Comparison of ENCODE assay signal across 8 cellular contexts in the genomic region with DNA sequence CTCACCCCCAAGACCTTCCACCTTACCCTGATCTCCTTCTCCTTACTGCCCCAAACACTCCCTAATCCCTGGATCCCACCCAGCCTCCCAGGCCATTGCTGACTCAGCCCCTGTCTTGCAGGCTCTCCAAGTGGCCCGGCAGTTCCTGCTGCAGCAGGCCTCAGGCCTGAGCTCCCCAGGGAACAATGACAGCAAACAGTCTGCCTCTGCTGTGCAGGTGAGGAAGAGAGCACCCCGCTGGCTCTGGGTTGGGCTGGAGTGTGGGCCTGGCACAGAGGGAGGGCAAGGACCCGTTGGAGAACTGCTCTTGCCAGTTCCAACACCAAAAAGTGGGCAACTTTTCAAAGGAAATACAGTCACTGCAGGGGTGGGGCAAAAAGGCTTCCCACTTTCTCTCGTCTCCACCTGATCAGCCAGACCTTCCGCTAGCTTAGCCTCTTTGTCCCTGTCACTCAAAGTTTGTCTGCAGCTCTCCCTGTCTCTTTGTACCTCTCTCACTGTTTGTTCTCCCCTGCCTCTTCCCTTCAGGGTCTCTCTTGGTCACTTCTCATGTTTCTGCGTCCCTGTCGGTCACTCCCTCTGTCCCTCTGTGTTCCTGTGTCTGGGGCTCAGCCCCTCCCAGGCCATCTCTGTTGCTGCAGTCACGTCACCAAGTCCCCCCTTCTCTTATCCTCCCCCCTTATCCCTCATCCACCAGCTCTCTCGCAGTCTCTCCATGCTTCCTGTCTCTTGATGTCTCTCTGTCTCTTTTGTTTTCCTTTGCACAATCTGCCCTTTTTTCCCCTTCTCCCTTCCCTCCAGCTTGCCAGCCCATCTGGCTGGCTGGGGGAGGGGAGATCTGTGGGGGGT. TPM values are rescaled to one million over a fixed set of nuclear protein-coding genes. Genes with fewer than 3 reads are reported as not detected.
DNase-seq lines count a peak whose midpoint lies in the region; ATAC-seq, FAIRE-seq and TF ChIP-seq lines count a peak whose summit lies in the region.

No MANE protein-coding gene starts in this region.

- no peak overlapping the region for H3K4me3 ChIP-seq in A673 (ENCODE audit: low read depth, low read length, poor library complexity, severe bottlenecking)
- H3K4me3 ChIP-seq in RWPE2 (ENCODE audit: severe bottlenecking), result no peak overlapping the region
- no peak overlapping the region for H3K4me3 ChIP-seq in smooth muscle cell

- H3K4me1 ChIP-seq in A673 (ENCODE audit: insufficient read depth, low read length, poor library complexity, severe bottlenecking) (peaks cover 31% of the 10 kb centered on the region), RWPE2 (ENCODE audit: insufficient read depth, poor library complexity, severe bottlenecking) (peaks cover 18% of the 10 kb centered on the region), smooth muscle cell (ENCODE audit: low read depth) (peaks cover 47% of the 10 kb centered on the region)

- in situ Hi-C loops in G401 (cut with HindIII; ENCODE audit: low sequenced_read_pairs), result no loop called here

- H3F3A ChIP-seq in smooth muscle cell (ENCODE audit: low read depth), result peaks cover 24% of the 10 kb centered on the region

- no peaks in the 10 kb centered on the region for H3K9me3 ChIP-seq in A673 (ENCODE audit: low read depth, low read length, poor library complexity, severe bottlenecking)
- H3K9me3 ChIP-seq in RWPE2 (ENCODE audit: severe bottlenecking), result no peaks in the 10 kb centered on the region
- no peaks in the 10 kb centered on the region for H3K9me3 ChIP-seq in smooth muscle cell (replicated peaks; ENCODE audit: low read depth)

- DNase-seq in A673 (ENCODE audit: low spot score), result peak; percentile 53
- DNase-seq in HuH-7 (ENCODE audit: low spot score), result peak; percentile 76
- no peak for DNase-seq in RWPE2 (ENCODE audit: low spot score)
- peak; percentile 32 for DNase-seq in glomerular visceral epithelial cell (ENCODE audit: extremely low spot score)
- no peak for DNase-seq in smooth muscle cell (lab: John Stamatoyannopoulos, UW; ENCODE audit: unreplicated experiment)
- DNase-seq in G401 (ENCODE audit: low spot score), result no peak
- no peak for DNase-seq in GM12892 (ENCODE audit: insufficient read length)

- no peak for TF ChIP-seq POLR2A in GM12892 (IDR thresholded peaks at IDR 0.05; ENCODE audit: low read depth, low read length)

- FAIRE-seq in GM12892 (lab: Jason Lieb, UNC), result no peak

- ATAC-seq in RWPE2 (ENCODE audit: low read depth), result peak; percentile 30
- ATAC-seq in HG03442 (IDR thresholded peaks at IDR 0.05; ENCODE audit: unreplicated experiment), result no peak

- peak overlapping the region; percentile 79 for H3K27ac ChIP-seq in A673 (ENCODE audit: low read depth, low read length, poor library complexity, severe bottlenecking)
- peak overlapping the region; percentile 24 for H3K27ac ChIP-seq in RWPE2 (ENCODE audit: poor library complexity, severe bottlenecking)
- H3K27ac ChIP-seq in smooth muscle cell (ENCODE audit: low read depth), result peak overlapping the region; percentile 71

- H3K79me2 ChIP-seq in smooth muscle cell (ENCODE audit: low read depth), result peaks cover 6% of the 10 kb centered on the region

- 9% methylated on average over 9 of the region's 9 CpGs for WGBS in smooth muscle cell (ENCODE audit: low lambda C conversion rate)

- H3K36me3 ChIP-seq in A673 (ENCODE audit: insufficient read depth, low read length, poor library complexity, severe bottlenecking) (peaks cover 5% of the 10 kb centered on the region), RWPE2 (ENCODE audit: low read depth) (0 out of 2 replicates have a peak, but pooled peaks cover 3% of the 10 kb centered on the region), smooth muscle cell (ENCODE audit: low read depth) (no peaks in the 10 kb centered on the region)

- peaks cover 3% of the 10 kb centered on the region for H4K20me1 ChIP-seq in smooth muscle cell (ENCODE audit: low read depth)

- CTCF ChIA-PET in A673 (lab: Charles Lee), result interaction anchor here (0.6 to 0.8 kb wide), 2 partner anchors 153 to 155 kb away, joined by 3 to 6 read pairs; no protein-coding TSS in a partner anchor

- no peak overlapping the region for H2AFZ ChIP-seq in smooth muscle cell (ENCODE audit: low read depth)

- H3K27me3 ChIP-seq in A673 (replicated peaks; ENCODE audit: insufficient read depth, low read depth, low read length, poor library complexity) (no peaks in the 10 kb centered on the region), RWPE2 (ENCODE audit: insufficient read depth, poor library complexity, severe bottlenecking) (no peaks in the 10 kb centered on the region), smooth muscle cell (ENCODE audit: low read depth) (no peaks in the 10 kb centered on the region)

- POLR2A ChIA-PET in A673 (lab: Charles Lee; ENCODE audit: low non-redundant PET), result no interaction called here

- no peak overlapping the region for H3K9ac ChIP-seq in smooth muscle cell (ENCODE audit: low read depth)

- no TSS peak for BruUV-seq in A673 (replicated peaks; lab: Mats Ljungman, UMichigan)

- H3K4me2 ChIP-seq in smooth muscle cell, result peak overlapping the region; percentile 80

- intact Hi-C loops in A673 (cut with micrococcal nuclease; ENCODE audit: unreplicated experiment), result no loop called here

- no peak for TF ChIP-seq CTCF in A673 (conservative IDR thresholded peaks at IDR 0.05; ENCODE audit: low read depth, low read length)
- TF ChIP-seq CTCF in RWPE2 (IDR thresholded peaks at IDR 0.05; ENCODE audit: poor library complexity, severe bottlenecking), result no peak
- no peak for TF ChIP-seq CTCF in smooth muscle cell (IDR thresholded peaks at IDR 0.05; ENCODE audit: borderline replicate concordance, insufficient read depth, poor library complexity, severe bottlenecking)

RNA-seq across cellular contexts. Expression of a gene that starts 31.9 kb away (rescaled TPM):
- 53.9 and 56.7 TPM in 2 replicates for total RNA-seq in A673 (2021)
- total RNA-seq in smooth muscle cell, result 3.5 and 5.3 TPM in 2 replicates
- polyA plus RNA-seq in smooth muscle cell, result 31.9 and 35.9 TPM in 2 replicates
- total RNA-seq in G401 (2014; rRNA removed; shearing (Covaris generic)), result 2.3 and 2.6 TPM in 2 replicates
- polyA plus RNA-seq in GM12892 (2012; ENCODE audit: missing spikeins), result 8.3 TPM

Comparison
In these comparisons a context has a peak if more than half of its experiments do, and no peak if none do; other contexts are left out.
1. DNase-seq: peak in A673 (single experiment), HuH-7 (single experiment) and glomerular visceral epithelial cell (single experiment); none in RWPE2 (single experiment), smooth muscle cell (single experiment), G401 (single experiment) and GM12892 (single experiment).
2. H3K27ac ChIP-seq: peak in every context shown above with its lines; median percentile 79 in A673; 71 in smooth muscle cell; 24 in RWPE2.